ENCODE assay signal across 24 cellular contexts in genomic region chr20:48622421-48622820, GRCh38.
A peak's percentile ranks its signal among the peaks of the same experiment; 100 is the strongest.
DNase-seq lines count a peak whose midpoint lies in the region; ATAC-seq and TF ChIP-seq lines count a peak whose summit lies in the region.
"Had no signal": no experiment of that assay in that cellular context is flagged by ENCODE, and none has a peak within 500 bp of the region (broad histone marks: within the 10 kb centered on the region; RNA-seq: fewer than 3 reads in every experiment).

No MANE protein-coding gene starts in this region.

- no peak overlapping the region for H3K9ac ChIP-seq in adipocyte (ENCODE audit: low read length)

- no peaks in the 10 kb centered on the region for H3K9me3 ChIP-seq in adipocyte (ENCODE audit: control insufficient read depth, low read length)
- no peaks in the 10 kb centered on the region for H3K9me3 ChIP-seq in testis
- H3K9me3 ChIP-seq: BE2C, colonic mucosa had no signal

- DNase-seq in Right ventricle myocardium inferior (ENCODE audit: missing footprints): peak; percentile 58
- no peak for DNase-seq in left ventricle myocardium superior
- peak; percentile 31 for DNase-seq in adipocyte (ENCODE audit: low read depth)
- DNase-seq in mesothelial cell of epicardium (ENCODE audit: low spot score in 2 of 2, unreplicated experiment in 2 of 2): no peak
- DNase-seq in testis: peak; percentile 74
- DNase-seq: activated CD4-positive, alpha-beta T cell treated with anti-CD3 and anti-CD28 coated beads, Interleukin-2, amount 50 U/mL, for 1 hour; activated CD8-positive, alpha-beta memory T cell treated with anti-CD3 and anti-CD28 coated beads, Interleukin-2, amount 50 U/mL, for 4 hours; BE2C; brain microvascular endothelial cell; colonic mucosa; EL; IMR-90; NCI-H1092 treated with DMSO at 0.1 percent for 48 hours; NCI-H1930; NCI-H2227 treated with DMSO at 0.1 percent for 48 hours; retina; stimulated activated CD4-positive, alpha-beta T cell treated with anti-CD3 and anti-CD28 coated beads, Interleukin-2, amount 100 ng/mL, for 48 hours; T-helper 9 cell; WERI-Rb-1 had no signal

- H3K9me3 Mint-ChIP-seq in mesothelial cell of epicardium: no peaks in the 10 kb centered on the region
- H3K9me3 Mint-ChIP-seq: stimulated activated effector memory CD8-positive, alpha-beta T cell treated with anti-CD3 and anti-CD28 coated beads, Interleukin-12 subunit alpha, Interleukin-12 subunit beta, amount 100 ng/mL, for 72 hours had no signal

- H3K4me1 ChIP-seq in adipocyte (ENCODE audit: control insufficient read depth, insufficient read depth, low read length) (peaks cover 15% of the 10 kb centered on the region), testis (peaks cover 34% of the 10 kb centered on the region)

- peak overlapping the region; percentile 49 for H3K27ac Mint-ChIP-seq in mesothelial cell of epicardium
- H3K27ac Mint-ChIP-seq: stimulated activated effector memory CD8-positive, alpha-beta T cell treated with anti-CD3 and anti-CD28 coated beads, Interleukin-12 subunit alpha, Interleukin-12 subunit beta, amount 100 ng/mL, for 72 hours had no signal

- H3K36me3 ChIP-seq in adipocyte (ENCODE audit: control insufficient read depth, insufficient read depth, low read length, severe bottlenecking) (no peaks in the 10 kb centered on the region), testis (ENCODE audit: low read depth, missing control alignments) (no peaks in the 10 kb centered on the region)
- H3K36me3 ChIP-seq: BE2C, colonic mucosa had no signal

- no peak for TF ChIP-seq POLR2A in testis (IDR thresholded peaks at IDR 0.05)

- H3K27ac ChIP-seq in testis: peak overlapping the region; percentile 6 to 45
- H3K27ac ChIP-seq: brain microvascular endothelial cell, colonic mucosa, WERI-Rb-1 had no signal

- no peak overlapping the region for H3K4me3 ChIP-seq in adipocyte (ENCODE audit: low read length)
- no peak overlapping the region for H3K4me3 ChIP-seq in testis
- H3K4me3 ChIP-seq: colonic mucosa, lung had no signal

- 31 to 38% methylated on average over 11 of the region's 11 CpGs for WGBS in testis, 2 donors

- TF ChIP-seq CTCF in mesothelial cell of epicardium (IDR thresholded peaks at IDR 0.05; ENCODE audit: unreplicated experiment) (no peak), testis (IDR thresholded peaks at IDR 0.05) (no peak)

- intact Hi-C loops in Right ventricle myocardium inferior (cut with DNase I) (loop anchor here (5.0 kb wide), 3 partner anchors 200 to 1415 kb away; no protein-coding TSS in a partner anchor), left ventricle myocardium superior (cut with micrococcal nuclease) (loop anchor here (5.0 kb wide), 1 partner anchor 960 kb away; no protein-coding TSS in a partner anchor), testis (cut with DNase I; ENCODE audit: low total_unique reads) (loop anchor here (5.0 kb wide), 2 partner anchors 835 to 960 kb away; partner anchors contain the start of gene SULF2)

- H3K4me3 Mint-ChIP-seq in mesothelial cell of epicardium: no peak overlapping the region
- H3K4me3 Mint-ChIP-seq: stimulated activated effector memory CD8-positive, alpha-beta T cell treated with anti-CD3 and anti-CD28 coated beads, Interleukin-12 subunit alpha, Interleukin-12 subunit beta, amount 100 ng/mL, for 72 hours had no signal

- H3K27me3 ChIP-seq in adipocyte (replicated peaks; ENCODE audit: control insufficient read depth, insufficient read depth, low read length) (peaks cover 16% of the 10 kb centered on the region), testis (no peaks in the 10 kb centered on the region)
- H3K27me3 ChIP-seq: brain microvascular endothelial cell, colonic mucosa had no signal

- no peaks in the 10 kb centered on the region for H3K36me3 Mint-ChIP-seq in mesothelial cell of epicardium

- H3K4me1 Mint-ChIP-seq in mesothelial cell of epicardium: peaks cover 23% of the 10 kb centered on the region

- ATAC-seq in Right ventricle myocardium inferior (no peak), left ventricle myocardium superior (no peak), HG02798 (IDR thresholded peaks at IDR 0.05; ENCODE audit: poor library complexity, unreplicated experiment) (no peak), GM19328 (IDR thresholded peaks at IDR 0.05; ENCODE audit: unreplicated experiment) (no peak), HG02571 (IDR thresholded peaks at IDR 0.05; ENCODE audit: unreplicated experiment) (no peak)
- ATAC-seq: stimulated activated effector memory CD8-positive, alpha-beta T cell treated with anti-CD3 and anti-CD28 coated beads, Interleukin-12 subunit alpha, Interleukin-12 subunit beta, amount 100 ng/mL, for 72 hours had no signal

- H3K27me3 Mint-ChIP-seq in mesothelial cell of epicardium (ENCODE audit: low read depth): peaks cover 2% of the 10 kb centered on the region

Comparison
In these comparisons a context has a peak if more than half of its experiments do, and no peak if none do; other contexts are left out.
1. DNase-seq: peak in Right ventricle myocardium inferior (single experiment), adipocyte (single experiment) and testis (single experiment); none in left ventricle myocardium superior (single experiment) and mesothelial cell of epicardium (0 of 2).